Comparison of ENCODE assay signal across 8 cellular contexts in the genomic region with DNA sequence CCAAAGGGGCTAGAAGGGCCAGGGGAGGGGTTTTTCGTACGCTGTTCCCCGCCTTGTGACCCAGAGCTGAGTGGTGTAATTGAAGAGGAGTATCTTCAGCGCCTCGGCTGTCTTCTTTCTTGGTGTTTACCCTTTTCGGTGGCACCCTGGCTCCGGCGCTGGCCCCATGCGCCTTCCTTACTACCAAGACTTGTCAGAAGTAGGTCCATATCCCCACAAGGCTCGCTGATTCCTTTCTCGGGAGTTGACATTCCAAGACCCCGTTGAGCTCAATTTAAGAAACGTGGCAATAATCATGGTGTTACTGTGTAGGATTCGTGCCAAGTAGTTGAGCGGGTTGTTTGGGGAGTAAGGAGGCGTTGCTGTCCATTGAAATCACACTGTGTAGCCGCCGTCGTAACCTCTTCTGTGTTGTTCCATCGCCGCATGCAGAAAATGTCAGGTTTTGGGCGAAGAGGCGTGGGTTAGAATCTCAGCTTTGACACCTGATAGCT. TPM values are rescaled to one million over a fixed set of nuclear protein-coding genes. Genes with fewer than 3 reads are reported as not detected.
DNase-seq lines count a peak whose midpoint lies in the region; ATAC-seq, FAIRE-seq and TF ChIP-seq lines count a peak whose summit lies in the region.

No MANE protein-coding gene starts in this region.

- H3K9ac ChIP-seq in keratinocyte (ENCODE audit: control insufficient read depth, extremely low read depth, insufficient read depth, low read length), result peak overlapping the region; percentile 95

- H3K79me2 ChIP-seq in keratinocyte (ENCODE audit: control insufficient read depth, insufficient read depth, low read length), result peaks cover 84% of the 10 kb centered on the region

- no peaks in the 10 kb centered on the region for H3K4me1 ChIP-seq in breast epithelium
- H3K4me1 ChIP-seq in keratinocyte (ENCODE audit: control insufficient read depth, extremely low read depth, insufficient read depth, low read length), result peaks cover 9% of the 10 kb centered on the region

- no peaks in the 10 kb centered on the region for H3K9me3 ChIP-seq in breast epithelium
- no peaks in the 10 kb centered on the region for H3K9me3 ChIP-seq in keratinocyte (ENCODE audit: control insufficient read depth, low read depth, low read length)

- peak overlapping the region; percentile 71 for H3K4me2 ChIP-seq in keratinocyte (ENCODE audit: control insufficient read depth, extremely low read depth, insufficient read depth, low read depth, low read length)

- peaks cover 23% of the 10 kb centered on the region for H3K4me1 Mint-ChIP-seq in stimulated activated memory B cell treated with anti-CD40 and anti-IgM and Interleukin-4, amounts not matched to agents 10 μg/mL and 1 μg/mL and 100 μg/mL, for 72 hours

- in situ Hi-C loops in GM13977 (cut with MboI; ENCODE audit: low pct_unique_long_range_greater_than_20kb, low sequenced_read_pairs, unreplicated experiment), result no loop called here

- no peaks in the 10 kb centered on the region for H3K9me1 ChIP-seq in keratinocyte (ENCODE audit: control insufficient read depth, extremely low read depth, insufficient read depth, low read length)

- peak; percentile 54 for DNase-seq in AG08395 (ENCODE audit: low spot score)
- peak; percentile 18 for DNase-seq in GM13977 (ENCODE audit: low spot score)
- DNase-seq in NCI-H524 treated with DMSO at 0.1 percent for 48 hours (lab: John Stamatoyannopoulos, UW), result peak; percentile 8
- DNase-seq in breast epithelium (ENCODE audit: low spot score in 2 of 2), result no peak
- no peak for DNase-seq in keratinocyte (ENCODE audit: low read depth, low spot score)
- DNase-seq in ecto neural progenitor cell (ENCODE audit: low spot score), result no peak

- H3K4me3 ChIP-seq in breast epithelium (peak overlapping the region; percentile 67 to 79 (median 75)), keratinocyte (ENCODE audit: control insufficient read depth in 2 of 3, extremely low read depth in 1 of 3, insufficient read depth in 2 of 3, low read depth in 1 of 3, low read length in 3 of 3) (peak overlapping the region; percentile 55 to 89 (median 80))

- FAIRE-seq in keratinocyte (lab: Jason Lieb, UNC), result no peak

- H3K27me3 Mint-ChIP-seq in stimulated activated memory B cell treated with anti-CD40 and anti-IgM and Interleukin-4, amounts not matched to agents 10 μg/mL and 1 μg/mL and 100 μg/mL, for 72 hours, result no peaks in the 10 kb centered on the region

- TF ChIP-seq CTCF in GM13977 (IDR thresholded peaks at IDR 0.05; ENCODE audit: extremely low read depth, insufficient read depth, missing control alignments) (no peak), breast epithelium (IDR thresholded peaks at IDR 0.05) (no peak), keratinocyte (optimal IDR thresholded peaks at IDR 0.05 in 1 of 3, IDR thresholded peaks at IDR 0.05 in 1 of 3, conservative IDR thresholded peaks at IDR 0.05 in 1 of 3; ENCODE audit: extremely low read depth in 1 of 3, insufficient read depth in 2 of 3, low read length in 3 of 3) (no peak)

- no peak overlapping the region for H3K27ac Mint-ChIP-seq in stimulated activated memory B cell treated with anti-CD40 and anti-IgM and Interleukin-4, amounts not matched to agents 10 μg/mL and 1 μg/mL and 100 μg/mL, for 72 hours

- ATAC-seq in HG02884 (IDR thresholded peaks at IDR 0.05; ENCODE audit: unreplicated experiment), result peak; percentile 18
- ATAC-seq in stimulated activated memory B cell treated with anti-CD40 and anti-IgM and Interleukin-4, amounts not matched to agents 10 μg/mL and 1 μg/mL and 100 μg/mL, for 72 hours, result peak; percentile 34

- no peaks in the 10 kb centered on the region for H4K20me1 ChIP-seq in keratinocyte (ENCODE audit: control insufficient read depth, extremely low read depth, insufficient read depth, low read length)

- H3K36me3 Mint-ChIP-seq in stimulated activated memory B cell treated with anti-CD40 and anti-IgM and Interleukin-4, amounts not matched to agents 10 μg/mL and 1 μg/mL and 100 μg/mL, for 72 hours, result peaks cover 10% of the 10 kb centered on the region

- TF ChIP-seq POLR2A in breast epithelium (IDR thresholded peaks at IDR 0.05), result no peak

- peak overlapping the region; percentile 90 for H2AFZ ChIP-seq in keratinocyte (ENCODE audit: control insufficient read depth, low read length)

- dilution Hi-C loops in keratinocyte (cut with MboI; ENCODE audit: extremely low pct_ligation_motif_present, low sequenced_read_pairs), result no loop called here

- H3K27ac ChIP-seq in breast epithelium (peak overlapping the region; percentile 81 to 82), keratinocyte (ENCODE audit: control insufficient read depth, insufficient read depth, low read length) (peak overlapping the region; percentile 85)

- H3K36me3 ChIP-seq in breast epithelium (no peaks in the 10 kb centered on the region), keratinocyte (ENCODE audit: control insufficient read depth in 2 of 2, extremely low read depth in 1 of 2, insufficient read depth in 2 of 2, low read length in 2 of 2) (no peaks in the 10 kb centered on the region)

- H3K4me3 Mint-ChIP-seq in stimulated activated memory B cell treated with anti-CD40 and anti-IgM and Interleukin-4, amounts not matched to agents 10 μg/mL and 1 μg/mL and 100 μg/mL, for 72 hours, result no peak overlapping the region

- no peaks in the 10 kb centered on the region for H3K27me3 ChIP-seq in breast epithelium
- H3K27me3 ChIP-seq in keratinocyte (ENCODE audit: control insufficient read depth, extremely low read depth, insufficient read depth, low read length), result no peaks in the 10 kb centered on the region

- peaks cover 3% of the 10 kb centered on the region for H3K9me3 Mint-ChIP-seq in stimulated activated memory B cell treated with anti-CD40 and anti-IgM and Interleukin-4, amounts not matched to agents 10 μg/mL and 1 μg/mL and 100 μg/mL, for 72 hours

- intact Hi-C loops in breast epithelium (cut with DNase I; ENCODE audit: low total_unique reads), result no loop called here

RNA-seq across cellular contexts. Expression of a gene that starts 0.8 kb away (rescaled TPM):
- total RNA-seq in breast epithelium, result 10 to 100 TPM; 14.9 to 22.6 (median 19.8) TPM
- polyA plus RNA-seq in keratinocyte, result 44.3 to 62.3 TPM (median 47.3 TPM) in 3 replicates
- 169 TPM for polyA plus RNA-seq in keratinocyte (2011; ENCODE audit: low read depth)
- polyA plus RNA-seq in keratinocyte (2011; cell fraction: cytosol; rRNA removed), result 43.1 and 53.6 TPM in 2 replicates
- 12.5 and 19.3 TPM in 2 replicates for polyA plus RNA-seq in keratinocyte (2011; cell fraction: nucleus; rRNA removed)
- 58.6 and 88.3 TPM in 2 replicates for polyA plus RNA-seq in keratinocyte (2012; ENCODE audit: low replicate concordance)
- 4.0 to 7.9 TPM (median 7.2 TPM) in 3 replicates for polyA minus RNA-seq in keratinocyte
- polyA minus RNA-seq in keratinocyte (2011; cell fraction: cytosol; rRNA and poly(A)+ RNA removed), result 44.1 TPM
- 2.7 and 6.5 TPM in 2 replicates for polyA minus RNA-seq in keratinocyte (2011; cell fraction: nucleus; rRNA and poly(A)+ RNA removed)

RNA-seq across cellular contexts. Expression of a gene that starts 0.9 kb away (rescaled TPM):
- total RNA-seq in breast epithelium, result 10 to 100 TPM; 14.7 to 25.4 (median 17.3) TPM
- polyA plus RNA-seq in keratinocyte, result 12.8 to 16.6 TPM (median 13.3 TPM) in 3 replicates
- 6.3 TPM for polyA plus RNA-seq in keratinocyte (2011; ENCODE audit: low read depth)
- 9.6 and 14.7 TPM in 2 replicates for polyA plus RNA-seq in keratinocyte (2011; cell fraction: cytosol; rRNA removed)
- 8.2 and 9.9 TPM in 2 replicates for polyA plus RNA-seq in keratinocyte (2011; cell fraction: nucleus; rRNA removed)
- 5.1 and 7.1 TPM in 2 replicates for polyA plus RNA-seq in keratinocyte (2012; ENCODE audit: low replicate concordance)
- polyA minus RNA-seq in keratinocyte, result 2.6 to 17.1 TPM (median 13.4 TPM) in 3 replicates
- 14.4 TPM for polyA minus RNA-seq in keratinocyte (2011; cell fraction: cytosol; rRNA and poly(A)+ RNA removed)
- polyA minus RNA-seq in keratinocyte (2011; cell fraction: nucleus; rRNA and poly(A)+ RNA removed), result 11.2 and 15.8 TPM in 2 replicates

Comparison
In these comparisons a context has a peak if more than half of its experiments do, and no peak if none do; other contexts are left out.
1. DNase-seq: peak in AG08395 (single experiment), GM13977 (single experiment) and NCI-H524 treated with DMSO at 0.1 percent for 48 hours (single experiment); none in breast epithelium (0 of 2), keratinocyte (single experiment) and ecto neural progenitor cell (single experiment).